18 cellular contexts compared by ENCODE assay signal in genomic region chr22:22460060-22460459, GRCh38. TPM values are rescaled to one million over a fixed set of nuclear protein-coding genes. Genes with fewer than 3 reads are reported as not detected.
"Had no signal": no experiment of that assay in that cellular context is flagged by ENCODE, and none has a peak within 500 bp of the region (broad histone marks: within the 10 kb centered on the region; RNA-seq: fewer than 3 reads in every experiment).

No MANE protein-coding gene starts in this region.

- H3K4me2 ChIP-seq: KMS-11 had no signal

- H3K4me1 ChIP-seq: SJSA1 had no signal

- H3K27ac ChIP-seq: KMS-11, SJSA1, SK-N-MC had no signal

- FAIRE-seq: RCC 7860 had no signal

- H3K36me3 ChIP-seq: SJSA1 had no signal

- H3K4me3 ChIP-seq: SJSA1, SK-N-MC had no signal

- H3K9ac ChIP-seq: KMS-11 had no signal

- H3K27me3 ChIP-seq: SJSA1 had no signal

- DNase-seq: IMR-90, NCI-H1048, NCI-H1105, NCI-H1436 treated with DMSO at 0.1 percent for 48 hours, NCI-H187 treated with DMSO at 0.1 percent for 48 hours, NCI-H2029 treated with DMSO at 0.1 percent for 48 hours, NCI-H2171 treated with DMSO at 0.1 percent for 48 hours, NCI-H345, NCI-H446 treated with DMSO at 0.1 percent for 48 hours, NCI-H510A treated with DMSO at 0.1 percent for 48 hours, NCI-H774, RPMI8226, SHP77 treated with DMSO at 0.1 percent for 48 hours had no signal

RNA-seq across cellular contexts. Expression of gene ZNF280B, which starts 48.5 kb away (rescaled TPM):
- total RNA-seq: HT-29 had no signal
